Comparison of ENCODE assay signal across 29 cellular contexts in genomic region chr6:145670306-145670705, GRCh38.
DNase-seq lines count a peak whose midpoint lies in the region; ATAC-seq and TF ChIP-seq lines count a peak whose summit lies in the region.
"Had no signal": no experiment of that assay in that cellular context is flagged by ENCODE, and none has a peak within 500 bp of the region (broad histone marks: within the 10 kb centered on the region; RNA-seq: fewer than 3 reads in every experiment).

No MANE protein-coding gene starts in this region.

- POLR2A ChIA-PET in activated CD4-positive, alpha-beta memory T cell treated with anti-CD3 and anti-CD28 coated beads for 36 hours (lab: Charles Lee) = no interaction called here

- TF ChIP-seq CTCF in fibroblast of lung (conservative IDR thresholded peaks at IDR 0.05 in 1 of 2, IDR thresholded peaks at IDR 0.05 in 1 of 2; ENCODE audit: low read depth in 1 of 2, low read length in 2 of 2) (no peak), osteoblast (IDR thresholded peaks at IDR 0.05; ENCODE audit: extremely low read depth, low read depth, low read length) (no peak)

- peaks cover 18% of the 10 kb centered on the region for H3F3A ChIP-seq in GM23248 (ENCODE audit: insufficient read depth)

- H3K9ac ChIP-seq in GM23248 (no peak overlapping the region), adipocyte (ENCODE audit: low read length) (no peak overlapping the region), fibroblast of lung (ENCODE audit: insufficient read depth, low read length) (no peak overlapping the region)

- no peak overlapping the region for H3K4me3 Mint-ChIP-seq in activated CD4-positive, alpha-beta memory T cell treated with anti-CD3 and anti-CD28 coated beads for 36 hours
- H3K4me3 Mint-ChIP-seq: activated T-helper 1 cell treated with anti-CD3 and anti-CD28 coated beads, Interleukin-12 subunit alpha, Interleukin-12 subunit beta, Interleukin-2, Interleukin-4 antibody, amounts not matched to agents 30 ng/mL and 10 ng/mL and 1 ng/mL, durations not matched to agents 14 hours and 24 hours and 36 hours; natural killer cell; T-helper 1 cell treated with Interleukin-12 subunit alpha and Interleukin-12 subunit beta and Interleukin-4 antibody, amounts not matched to agents 30 μg/mL and 1 μg/mL, for 36 hours had no signal

- H3K9me3 Mint-ChIP-seq in activated CD4-positive, alpha-beta memory T cell treated with anti-CD3 and anti-CD28 coated beads for 36 hours = no peaks in the 10 kb centered on the region
- H3K9me3 Mint-ChIP-seq: activated T-helper 1 cell treated with anti-CD3 and anti-CD28 coated beads, Interleukin-12 subunit alpha, Interleukin-12 subunit beta, Interleukin-2, Interleukin-4 antibody, amounts not matched to agents 30 ng/mL and 10 ng/mL and 1 ng/mL, durations not matched to agents 14 hours and 24 hours and 36 hours; T-helper 1 cell treated with Interleukin-12 subunit alpha and Interleukin-12 subunit beta and Interleukin-4 antibody, amounts not matched to agents 30 μg/mL and 1 μg/mL, for 36 hours had no signal

- no peak for ATAC-seq in GM21723 (IDR thresholded peaks at IDR 0.05; ENCODE audit: unreplicated experiment)
- ATAC-seq in HG02571 (IDR thresholded peaks at IDR 0.05; ENCODE audit: unreplicated experiment) = no peak
- ATAC-seq: body of pancreas, HCT116, natural killer cell had no signal

- WGBS in GM23248 (ENCODE audit: low coverage in 1 of 2, low lambda C conversion rate in 2 of 2, missing lambda C conversion rate in 2 of 2), 2 experiments = 5 to 7% methylated on average over 1 of the region's 1 CpG

- H3K4me1 ChIP-seq in GM23248 (ENCODE audit: insufficient read depth) (peaks cover 17% of the 10 kb centered on the region), adipocyte (ENCODE audit: control insufficient read depth, insufficient read depth, low read length) (peaks cover 14% of the 10 kb centered on the region), fibroblast of lung (ENCODE audit: control insufficient read depth, extremely low read depth, insufficient read depth, low read length) (peaks cover 6% of the 10 kb centered on the region), osteoblast (ENCODE audit: insufficient read depth, low read length) (peaks cover 18% of the 10 kb centered on the region)
- H3K4me1 ChIP-seq: body of pancreas had no signal

- H3K36me3 ChIP-seq in GM23248 (ENCODE audit: low read depth) (no peaks in the 10 kb centered on the region), adipocyte (ENCODE audit: control insufficient read depth, insufficient read depth, low read length, severe bottlenecking) (no peaks in the 10 kb centered on the region), fibroblast of lung (ENCODE audit: control insufficient read depth, insufficient read depth, low read length) (no peaks in the 10 kb centered on the region), osteoblast (ENCODE audit: insufficient read depth, low read length) (no peaks in the 10 kb centered on the region)
- H3K36me3 ChIP-seq: adrenal gland had no signal

- intact Hi-C loops in activated CD4-positive, alpha-beta memory T cell treated with anti-CD3 and anti-CD28 coated beads for 36 hours (cut with micrococcal nuclease) = no loop called here

- H3K79me2 ChIP-seq in GM23248 (ENCODE audit: insufficient read depth) (no peaks in the 10 kb centered on the region), fibroblast of lung (ENCODE audit: control insufficient read depth, insufficient read depth, low read length) (no peaks in the 10 kb centered on the region), osteoblast (ENCODE audit: insufficient read depth, low read length) (no peaks in the 10 kb centered on the region)

- in situ Hi-C loops in GM23248 (cut with MboI) = no loop called here

- H2AFZ ChIP-seq in GM23248 (peak overlapping the region; percentile 30; the same call in 1 of the 2 replicates), fibroblast of lung (ENCODE audit: low read length) (no peak overlapping the region), osteoblast (ENCODE audit: low read length) (peak overlapping the region; percentile 51)

- no peaks in the 10 kb centered on the region for H3K4me1 Mint-ChIP-seq in activated CD4-positive, alpha-beta memory T cell treated with anti-CD3 and anti-CD28 coated beads for 36 hours (ENCODE audit: low read depth)

- H4K20me1 ChIP-seq in GM23248 (ENCODE audit: insufficient read depth) (no peaks in the 10 kb centered on the region), fibroblast of lung (ENCODE audit: control insufficient read depth, extremely low read depth, insufficient read depth, low read length) (no peaks in the 10 kb centered on the region), osteoblast (ENCODE audit: insufficient read depth, low read length) (no peaks in the 10 kb centered on the region)

- no peak for DNase-seq in GM23248
- no peak for DNase-seq in adipocyte (ENCODE audit: low read depth)
- DNase-seq in fibroblast of lung (ENCODE audit: low read depth in 2 of 2) = peak; percentile 3
- DNase-seq in osteoblast (ENCODE audit: insufficient read length, low spot score, missing footprints) = no peak
- DNase-seq in activated CD4-positive, alpha-beta memory T cell treated with anti-CD3 and anti-CD28 coated beads for 36 hours = no peak
- no peak for DNase-seq in H4 (ENCODE audit: low spot score)
- DNase-seq: activated CD4-positive, alpha-beta T cell treated with anti-CD3 and anti-CD28 coated beads, Interleukin-2, amount 50 U/mL, for 4 hours; activated CD4-positive, CD25-positive, alpha-beta regulatory T cell; activated naive CD4-positive, alpha-beta T cell treated with Interleukin-2 at 50 U/mL for 16 hours; body of pancreas; DMS79 treated with DMSO at 0.1 percent for 48 hours; GDM1; heart right ventricle; natural killer cell; NCI-H146; NCI-H2107; NCI-H446; NCI-H774; occipital lobe; RPMI8226; small intestine; stimulated activated naive CD4-positive, alpha-beta T cell had no signal

- H3K27me3 ChIP-seq in GM23248 (replicated peaks; ENCODE audit: insufficient read depth) = no peaks in the 10 kb centered on the region
- no peaks in the 10 kb centered on the region for H3K27me3 ChIP-seq in adipocyte (replicated peaks; ENCODE audit: control insufficient read depth, insufficient read depth, low read length)
- H3K27me3 ChIP-seq in fibroblast of lung (ENCODE audit: control insufficient read depth, insufficient read depth, low read length) = no peaks in the 10 kb centered on the region
- H3K27me3 ChIP-seq in osteoblast (ENCODE audit: insufficient read depth, low read length) = no peaks in the 10 kb centered on the region
- H3K27me3 ChIP-seq: adrenal gland, body of pancreas, heart right ventricle had no signal

- H3K4me2 ChIP-seq in GM23248 (ENCODE audit: unreplicated experiment) (peak overlapping the region; percentile 47), fibroblast of lung (ENCODE audit: extremely low read depth, insufficient read depth, low read length) (no peak overlapping the region), osteoblast (ENCODE audit: insufficient read depth, low read length) (peak overlapping the region; percentile 62)

- CTCF ChIA-PET in activated CD4-positive, alpha-beta memory T cell treated with anti-CD3 and anti-CD28 coated beads for 36 hours (lab: Charles Lee) = no interaction called here

- peaks cover 21% of the 10 kb centered on the region for H3K36me3 Mint-ChIP-seq in activated CD4-positive, alpha-beta memory T cell treated with anti-CD3 and anti-CD28 coated beads for 36 hours

- H3K27ac Mint-ChIP-seq in activated CD4-positive, alpha-beta memory T cell treated with anti-CD3 and anti-CD28 coated beads for 36 hours = no peak overlapping the region
- H3K27ac Mint-ChIP-seq: activated T-helper 1 cell treated with anti-CD3 and anti-CD28 coated beads, Interleukin-12 subunit alpha, Interleukin-12 subunit beta, Interleukin-2, Interleukin-4 antibody, amounts not matched to agents 30 ng/mL and 10 ng/mL and 1 ng/mL, durations not matched to agents 14 hours and 24 hours and 36 hours; natural killer cell; T-helper 1 cell treated with Interleukin-12 subunit alpha and Interleukin-12 subunit beta and Interleukin-4 antibody, amounts not matched to agents 30 μg/mL and 1 μg/mL, for 36 hours had no signal

- H3K27ac ChIP-seq in GM23248 (peak overlapping the region; percentile 78; the same call in 1 of the 2 replicates), fibroblast of lung (ENCODE audit: insufficient read depth, low read length) (peak overlapping the region; percentile 60), osteoblast (ENCODE audit: low read depth, low read length) (peak overlapping the region; percentile 95)
- H3K27ac ChIP-seq: body of pancreas, epithelial cell of prostate, heart right ventricle had no signal

- H3K4me3 ChIP-seq in GM23248 (peak overlapping the region; percentile 6; the same call in 1 of the 2 replicates), adipocyte (ENCODE audit: low read length) (peak overlapping the region; percentile 45), fibroblast of lung (replicated peaks in 1 of 4; ENCODE audit: control extremely low read depth in 1 of 4, insufficient read depth in 1 of 4, low read depth in 3 of 4, low read length in 4 of 4) (no peak overlapping the region), osteoblast (ENCODE audit: insufficient read depth, low read length) (no peak overlapping the region)
- H3K4me3 ChIP-seq: adrenal gland, body of pancreas, heart right ventricle had no signal

- no peaks in the 10 kb centered on the region for H3K9me2 ChIP-seq in GM23248 (ENCODE audit: insufficient read depth)

- H3K9me3 ChIP-seq in GM23248 (ENCODE audit: low read depth) (no peaks in the 10 kb centered on the region), adipocyte (ENCODE audit: control insufficient read depth, low read length) (no peaks in the 10 kb centered on the region), fibroblast of lung (ENCODE audit: control insufficient read depth, insufficient read depth, low read depth, low read length) (no peaks in the 10 kb centered on the region), osteoblast (ENCODE audit: low read depth, low read length) (no peaks in the 10 kb centered on the region)
- H3K9me3 ChIP-seq: adrenal gland, body of pancreas had no signal

- H3K27me3 Mint-ChIP-seq in activated CD4-positive, alpha-beta memory T cell treated with anti-CD3 and anti-CD28 coated beads for 36 hours = no peaks in the 10 kb centered on the region

Comparison
In these comparisons a context has a peak if more than half of its experiments do, and no peak if none do; other contexts are left out.
1. DNase-seq: peak in fibroblast of lung (2 of 2); none in GM23248 (single experiment), adipocyte (single experiment), osteoblast (single experiment), activated CD4-positive, alpha-beta memory T cell treated with anti-CD3 and anti-CD28 coated beads for 36 hours (single experiment) and H4 (single experiment).
2. H3K4me3 ChIP-seq: peak in GM23248 (single experiment) and adipocyte (single experiment); none in fibroblast of lung (0 of 4) and osteoblast (single experiment).
3. Peak in every context shown above with its lines, with median percentiles within 50 percentile points of each other: H3K27ac ChIP-seq.